In genomic region chrX:46666831-46667230, GRCh38 we compare ENCODE assay signal across 21 cellular contexts.
DNase-seq lines count a peak whose midpoint lies in the region; ATAC-seq and TF ChIP-seq lines count a peak whose summit lies in the region.
"Had no signal": no experiment of that assay in that cellular context is flagged by ENCODE, and none has a peak within 500 bp of the region (broad histone marks: within the 10 kb centered on the region; RNA-seq: fewer than 3 reads in every experiment).

No MANE protein-coding gene starts in this region.

- POLR2A ChIA-PET in Caco-2 (lab: Charles Lee): no interaction called here

- H3K36me3 Mint-ChIP-seq in Caco-2 (ENCODE audit: insufficient read depth, unreplicated experiment): no peaks in the 10 kb centered on the region
- H3K36me3 Mint-ChIP-seq: CD4-positive, CD25-positive, alpha-beta regulatory T cell had no signal

- intact Hi-C loops in Caco-2 (cut with micrococcal nuclease; ENCODE audit: unreplicated experiment): no loop called here

- no peak overlapping the region for H3K4me2 ChIP-seq in mesenchymal stem cell (ENCODE audit: low read length, poor library complexity, severe bottlenecking)
- H3K4me2 ChIP-seq: A549, KMS-11 had no signal

- no peak overlapping the region for H3K23ac ChIP-seq in mesenchymal stem cell (ENCODE audit: low read length in 2 of 2)

- no TSS peak for BruUV-seq in Caco-2 (replicated peaks; lab: Mats Ljungman, UMichigan)

- H4K8ac ChIP-seq in mesenchymal stem cell (ENCODE audit: low read length): no peak overlapping the region

- no peak overlapping the region for H2BK15ac ChIP-seq in mesenchymal stem cell (ENCODE audit: low read depth, poor library complexity, severe bottlenecking)

- no peaks in the 10 kb centered on the region for H3K4me1 Mint-ChIP-seq in Caco-2 (ENCODE audit: low read depth, unreplicated experiment)

- H3K4me3 Mint-ChIP-seq in Caco-2 (ENCODE audit: unreplicated experiment): no peak overlapping the region
- H3K4me3 Mint-ChIP-seq: CD4-positive, CD25-positive, alpha-beta regulatory T cell had no signal

- H3K27me3 ChIP-seq in mesenchymal stem cell (ENCODE audit: control insufficient read depth in 1 of 2, insufficient read depth in 1 of 2, low read length in 2 of 2) (peaks cover 0 to 3% of the 10 kb centered on the region in 2 experiments), brain microvascular endothelial cell (replicated peaks) (no peaks in the 10 kb centered on the region), Caco-2 (replicated peaks; ENCODE audit: control insufficient read depth, insufficient read depth, low read length) (no peaks in the 10 kb centered on the region)
- H3K27me3 ChIP-seq: Peyer's patch, SJCRH30 had no signal

- CTCF ChIA-PET in Caco-2 (lab: Charles Lee): interaction anchor here (0.6 kb wide), 1 partner anchor 29 kb away, joined by 3 read pairs; no protein-coding TSS in a partner anchor

- no peaks in the 10 kb centered on the region for H3K79me1 ChIP-seq in mesenchymal stem cell (replicated peaks; ENCODE audit: low read length, poor library complexity, severe bottlenecking)

- no peaks in the 10 kb centered on the region for H3K9me3 ChIP-seq in mesenchymal stem cell (ENCODE audit: control insufficient read depth, low read length)
- H3K9me3 ChIP-seq in Caco-2: no peaks in the 10 kb centered on the region
- H3K9me3 ChIP-seq: A549, Peyer's patch, SJCRH30 had no signal

- no peaks in the 10 kb centered on the region for H3K27me3 Mint-ChIP-seq in Caco-2 (ENCODE audit: insufficient read depth, unreplicated experiment)
- H3K27me3 Mint-ChIP-seq: CD4-positive, CD25-positive, alpha-beta regulatory T cell had no signal

- H2AFZ ChIP-seq in mesenchymal stem cell (ENCODE audit: low read depth, low read length): peak overlapping the region; percentile 14

- no peaks in the 10 kb centered on the region for H3K4me1 ChIP-seq in mesenchymal stem cell (ENCODE audit: control insufficient read depth, insufficient read depth, low read depth, low read length)
- no peaks in the 10 kb centered on the region for H3K4me1 ChIP-seq in Caco-2
- H3K4me1 ChIP-seq: A549, Peyer's patch, SJCRH30 had no signal

- H3K9ac ChIP-seq in mesenchymal stem cell (ENCODE audit: low read length): no peak overlapping the region
- H3K9ac ChIP-seq: KMS-11 had no signal

- H2BK12ac ChIP-seq in mesenchymal stem cell (ENCODE audit: low read length in 2 of 2): no peak overlapping the region

- no CpG with 5 or more reads among the region's 2 CpGs for WGBS in mesenchymal stem cell

- no peaks in the 10 kb centered on the region for H3K9me3 Mint-ChIP-seq in Caco-2 (ENCODE audit: unreplicated experiment)

- H3K4me3 ChIP-seq in mesenchymal stem cell (ENCODE audit: insufficient read depth in 1 of 2, low read depth in 1 of 2, low read length in 2 of 2) (no peak overlapping the region), brain microvascular endothelial cell (ENCODE audit: low read depth, low read length) (no peak overlapping the region), Caco-2 (ENCODE audit: low read depth, low read length) (no peak overlapping the region)
- H3K4me3 ChIP-seq: A549, Peyer's patch, SJCRH30 had no signal

- H2BK120ac ChIP-seq in mesenchymal stem cell (ENCODE audit: low read depth, low read length): no peak overlapping the region

- H3K27ac ChIP-seq in epithelial cell of prostate (peak overlapping the region; percentile 89), mesenchymal stem cell (ENCODE audit: low read length, poor library complexity, severe bottlenecking) (no peak overlapping the region), brain microvascular endothelial cell (no peak overlapping the region)
- H3K27ac ChIP-seq: A549, KMS-11, Peyer's patch, SJCRH30 had no signal

- TF ChIP-seq CTCF in brain microvascular endothelial cell (IDR thresholded peaks at IDR 0.05; ENCODE audit: low read depth, low read length, missing control alignments) (no peak), Caco-2 (IDR thresholded peaks at IDR 0.05; ENCODE audit: insufficient read depth in 1 of 2, low read depth in 1 of 2, low read length in 1 of 2, severe bottlenecking in 1 of 2, unreplicated experiment in 1 of 2) (no peak)

- no peak overlapping the region for H2BK5ac ChIP-seq in mesenchymal stem cell (ENCODE audit: low read depth, low read length, poor library complexity, severe bottlenecking)

- no peak overlapping the region for H3K14ac ChIP-seq in mesenchymal stem cell (ENCODE audit: low read length in 2 of 2)

- H2AK5ac ChIP-seq in mesenchymal stem cell (ENCODE audit: low read length, severe bottlenecking): no peak overlapping the region

- DNase-seq in EH (ENCODE audit: low read depth) (peak; percentile 16), LHCN-M2 (ENCODE audit: low read depth) (peak; percentile 24), epithelial cell of prostate (ENCODE audit: low read depth, low spot score) (no peak), mesenchymal stem cell (no peak), brain microvascular endothelial cell (no peak), Caco-2 (no peak)
- DNase-seq: CD4-positive, CD25-positive, alpha-beta regulatory T cell; DMS 273 treated with DMSO at 0.1 percent for 48 hours; DND-41; GOT3; MV-4-11; NCI-H1105 treated with DMSO at 0.1 percent for 48 hours; NCI-H2029 treated with DMSO at 0.1 percent for 48 hours; NCI-H226; NCI-H510A treated with DMSO at 0.1 percent for 48 hours; NCI-H748 treated with DMSO at 0.1 percent for 48 hours; Peyer's patch; SJCRH30 had no signal

- H3K36me3 ChIP-seq in mesenchymal stem cell (ENCODE audit: control insufficient read depth in 1 of 2, insufficient read depth in 2 of 2, low read depth in 1 of 2, low read length in 2 of 2) (peaks cover 0 to 7% of the 10 kb centered on the region in 2 experiments), brain microvascular endothelial cell (replicated peaks) (no peaks in the 10 kb centered on the region), Caco-2 (ENCODE audit: control insufficient read depth, insufficient read depth, low read length) (no peaks in the 10 kb centered on the region)
- H3K36me3 ChIP-seq: Peyer's patch, SJCRH30 had no signal

- no peak overlapping the region for H3K4ac ChIP-seq in mesenchymal stem cell (ENCODE audit: low read depth in 1 of 2, low read length in 2 of 2)

- in situ Hi-C loops in brain microvascular endothelial cell (cut with HindIII; ENCODE audit: low pct_ligation_motif_present, low sequenced_read_pairs): no loop called here

- no peak for ATAC-seq in GM21723 (IDR thresholded peaks at IDR 0.05; ENCODE audit: unreplicated experiment)
- ATAC-seq: A549 had no signal

- no peak overlapping the region for H4K91ac ChIP-seq in mesenchymal stem cell (ENCODE audit: low read length)

- no peak overlapping the region for H3K18ac ChIP-seq in mesenchymal stem cell (ENCODE audit: low read depth in 1 of 2, low read length in 2 of 2)

- H3K27ac Mint-ChIP-seq in Caco-2 (ENCODE audit: unreplicated experiment): no peak overlapping the region
- H3K27ac Mint-ChIP-seq: CD4-positive, CD25-positive, alpha-beta regulatory T cell had no signal

Comparison
In these comparisons a context has a peak if more than half of its experiments do, and no peak if none do; other contexts are left out.
1. DNase-seq: peak in EH (single experiment) and LHCN-M2 (single experiment); none in epithelial cell of prostate (single experiment), mesenchymal stem cell (single experiment), brain microvascular endothelial cell (single experiment) and Caco-2 (0 of 2).